ENCODE assay signal across 17 cellular contexts in the genomic region with DNA sequence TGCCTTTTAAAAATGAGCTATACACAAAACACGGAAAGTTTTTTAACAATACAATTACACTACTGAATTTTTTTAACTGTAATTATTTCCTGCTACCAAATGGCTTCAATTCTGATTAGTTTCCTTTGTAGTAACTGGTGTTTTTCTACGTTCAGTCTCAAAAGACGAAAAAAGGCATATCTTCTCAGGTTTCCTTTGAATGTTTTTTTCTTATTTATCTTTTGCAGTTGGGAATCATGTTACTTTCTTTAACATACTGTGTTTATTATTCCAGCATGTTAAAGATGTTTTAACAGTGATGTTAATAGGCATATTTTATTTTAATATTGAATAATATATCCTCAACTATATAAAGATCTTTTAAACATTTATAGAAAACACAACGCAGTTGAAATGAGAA.
"Had no signal": no experiment of that assay in that cellular context is flagged by ENCODE, and none has a peak within 500 bp of the region (broad histone marks: within the 10 kb centered on the region; RNA-seq: fewer than 3 reads in every experiment).

No MANE protein-coding gene starts in this region.

- H3K27ac ChIP-seq: ascending aorta, body of pancreas, KMS-11 had no signal

- DNase-seq: activated CD4-positive, alpha-beta T cell treated with anti-CD3 and anti-CD28 coated beads for 4 hours; activated CD8-positive, alpha-beta memory T cell treated with anti-CD3 and anti-CD28 coated beads, Interleukin-2, amount 50 U/mL, for 4 hours; activated CD8-positive, alpha-beta T cell treated with anti-CD3 and anti-CD28 coated beads for 36 hours; activated naive CD4-positive, alpha-beta T cell treated with anti-CD3 and anti-CD28 coated beads, Interleukin-2, amount 50 U/mL, for 16 hours; activated T-cell treated with anti-CD3 and anti-CD28 coated beads, Interleukin-2, amount 50 U/mL, for 72 hours; amniotic stem cell; body of pancreas; central memory CD4-positive, alpha-beta T cell; NCI-H1092; NCI-H1417; NCI-H1694; NCI-H2029; NCI-H510A treated with DMSO at 0.1 percent for 48 hours; PC-3; SHP77 treated with DMSO at 0.1 percent for 48 hours had no signal

- H3K9me3 ChIP-seq: ascending aorta, body of pancreas had no signal

- H3K4me3 ChIP-seq: ascending aorta, body of pancreas had no signal

- H3K4me1 ChIP-seq: ascending aorta, body of pancreas had no signal
